17 cellular contexts compared by ENCODE assay signal in genomic region chr6:66926060-66926459, GRCh38.
DNase-seq lines count a peak whose midpoint lies in the region; ATAC-seq, FAIRE-seq and TF ChIP-seq lines count a peak whose summit lies in the region.
"Had no signal": no experiment of that assay in that cellular context is flagged by ENCODE, and none has a peak within 500 bp of the region (broad histone marks: within the 10 kb centered on the region; RNA-seq: fewer than 3 reads in every experiment).

No MANE protein-coding gene starts in this region.

- no peak overlapping the region for H3K27ac ChIP-seq in PC-9
- H3K27ac ChIP-seq in fibroblast of lung (ENCODE audit: insufficient read depth, low read length) = no peak overlapping the region
- H3K27ac ChIP-seq: BLaER1, gastroesophageal sphincter, parathyroid adenoma had no signal

- H3K4me3 Mint-ChIP-seq in WTC11 = no peak overlapping the region
- H3K4me3 Mint-ChIP-seq: activated CD4-positive, alpha-beta memory T cell treated with anti-CD3 and anti-CD28 coated beads for 36 hours had no signal

- no peaks in the 10 kb centered on the region for H3K79me2 ChIP-seq in PC-9 (ENCODE audit: low read depth)
- no peaks in the 10 kb centered on the region for H3K79me2 ChIP-seq in fibroblast of lung (ENCODE audit: control insufficient read depth, insufficient read depth, low read length)
- H3K79me2 ChIP-seq: parathyroid adenoma had no signal

- H3K9me3 ChIP-seq in PC-9 (ENCODE audit: insufficient read depth, low read depth) (no peaks in the 10 kb centered on the region), fibroblast of lung (ENCODE audit: control insufficient read depth, insufficient read depth, low read depth, low read length) (no peaks in the 10 kb centered on the region)

- no peak overlapping the region for H3K4me3 ChIP-seq in PC-9
- no peak overlapping the region for H3K4me3 ChIP-seq in fibroblast of lung (replicated peaks in 1 of 4; ENCODE audit: control extremely low read depth in 1 of 4, insufficient read depth in 1 of 4, low read depth in 3 of 4, low read length in 4 of 4)
- H3K4me3 ChIP-seq: BLaER1, gastroesophageal sphincter had no signal

- H3K4me1 ChIP-seq in PC-9 (replicated peaks; ENCODE audit: insufficient read depth) (no peaks in the 10 kb centered on the region), fibroblast of lung (ENCODE audit: control insufficient read depth, extremely low read depth, insufficient read depth, low read length) (no peaks in the 10 kb centered on the region)
- H3K4me1 ChIP-seq: BLaER1, gastroesophageal sphincter, parathyroid adenoma had no signal

- POLR2A ChIA-PET in PC-9 (lab: Charles Lee; ENCODE audit: unreplicated experiment) (no interaction called here), WTC11 (lab: Charles Lee) (no interaction called here)

- H3K27me3 ChIP-seq in PC-9 (ENCODE audit: insufficient read depth, low read depth) (no peaks in the 10 kb centered on the region), fibroblast of lung (ENCODE audit: control insufficient read depth, insufficient read depth, low read length) (no peaks in the 10 kb centered on the region)
- H3K27me3 ChIP-seq: BLaER1, gastroesophageal sphincter had no signal

- H4K20me1 ChIP-seq in PC-9 (ENCODE audit: insufficient read depth) (no peaks in the 10 kb centered on the region), fibroblast of lung (ENCODE audit: control insufficient read depth, extremely low read depth, insufficient read depth, low read length) (no peaks in the 10 kb centered on the region)
- H4K20me1 ChIP-seq: BLaER1 had no signal

- H3K36me3 ChIP-seq in PC-9 (ENCODE audit: low read depth) (no peaks in the 10 kb centered on the region), fibroblast of lung (ENCODE audit: control insufficient read depth, insufficient read depth, low read length) (no peaks in the 10 kb centered on the region)
- H3K36me3 ChIP-seq: BLaER1, gastroesophageal sphincter had no signal

- DNase-seq in D721Med (ENCODE audit: insufficient read length, low spot score) = no peak
- DNase-seq in PC-9 = no peak
- peak; percentile 11 to 27 for DNase-seq in fibroblast of lung (ENCODE audit: low read depth in 2 of 2)
- no peak for DNase-seq in WTC11 (ENCODE audit: low spot score)
- DNase-seq in mucosa of gallbladder (ENCODE audit: low spot score) = no peak
- DNase-seq: activated CD4-positive, alpha-beta memory T cell treated with anti-CD3 and anti-CD28 coated beads for 36 hours; cortex of kidney; left ventricle myocardium superior; NCI-H187 treated with DMSO at 0.1 percent for 48 hours; Right ventricle myocardium superior; stimulated activated CD4-positive, alpha-beta T cell treated with anti-CD3 and anti-CD28 coated beads, Interleukin-4, amount 100 ng/mL, for 24 hours had no signal

- TF ChIP-seq RAD21 in Ishikawa (IDR thresholded peaks at IDR 0.05; ENCODE audit: low read depth) = peak; percentile 6; the same call in 1 of the 2 replicates

- TF ChIP-seq CTCF in D721Med (IDR thresholded peaks at IDR 0.05; ENCODE audit: insufficient read depth, missing control alignments) (peak; percentile 17), PC-9 (conservative IDR thresholded peaks at IDR 0.05) (peak; percentile 62), fibroblast of lung (conservative IDR thresholded peaks at IDR 0.05 in 1 of 2, IDR thresholded peaks at IDR 0.05 in 1 of 2; ENCODE audit: low read depth in 1 of 2, low read length in 2 of 2) (no peak), WTC11 (IDR thresholded peaks at IDR 0.05) (no peak)

- no peak overlapping the region for H3K9ac ChIP-seq in fibroblast of lung (ENCODE audit: insufficient read depth, low read length)
- H3K9ac ChIP-seq: BLaER1, parathyroid adenoma had no signal

- H3K27me3 Mint-ChIP-seq in WTC11 (ENCODE audit: low read depth) = peaks cover 14% of the 10 kb centered on the region
- H3K27me3 Mint-ChIP-seq: activated CD4-positive, alpha-beta memory T cell treated with anti-CD3 and anti-CD28 coated beads for 36 hours had no signal

- H3K9me2 ChIP-seq in PC-9 (ENCODE audit: insufficient read depth) = no peaks in the 10 kb centered on the region

- intact Hi-C loops in PC-9 (cut with micrococcal nuclease; ENCODE audit: unreplicated experiment) = loop anchor here (5.0 kb wide), 1 partner anchor 1851 kb away; no protein-coding TSS in a partner anchor

- ATAC-seq in HG02623 (IDR thresholded peaks at IDR 0.05; ENCODE audit: unreplicated experiment) = no peak
- ATAC-seq in GM21447 (IDR thresholded peaks at IDR 0.05; ENCODE audit: unreplicated experiment) = no peak
- no peak for ATAC-seq in WTC11
- ATAC-seq: gastroesophageal sphincter, left ventricle myocardium superior had no signal

- H3K4me2 ChIP-seq in PC-9 (no peak overlapping the region), fibroblast of lung (ENCODE audit: extremely low read depth, insufficient read depth, low read length) (no peak overlapping the region)
- H3K4me2 ChIP-seq: BLaER1 had no signal

- TF ChIP-seq EP300 in Ishikawa (IDR thresholded peaks at IDR 0.05; ENCODE audit: borderline replicate concordance) = no peak

- BruUV-seq in PC-9 (replicated peaks; lab: Mats Ljungman, UMichigan) = no TSS peak

- H3K4me1 Mint-ChIP-seq in WTC11 = peaks cover 4% of the 10 kb centered on the region; the same call in 1 of the 2 replicates

- no peak for FAIRE-seq in D721Med (lab: Jason Lieb, UNC)

- H3K36me3 Mint-ChIP-seq in WTC11 = peaks cover 71% of the 10 kb centered on the region

- H2AFZ ChIP-seq in PC-9 (no peak overlapping the region), fibroblast of lung (ENCODE audit: low read length) (no peak overlapping the region)
- H2AFZ ChIP-seq: parathyroid adenoma had no signal

- H3K27ac Mint-ChIP-seq in WTC11 = no peak overlapping the region
- H3K27ac Mint-ChIP-seq: activated CD4-positive, alpha-beta memory T cell treated with anti-CD3 and anti-CD28 coated beads for 36 hours had no signal

- peaks cover 86% of the 10 kb centered on the region for H3K9me3 Mint-ChIP-seq in WTC11

- no peaks in the 10 kb centered on the region; the same call in 1 of the 2 replicates for H3F3A ChIP-seq in PC-9 (ENCODE audit: insufficient read depth, low read depth)

- CTCF ChIA-PET in PC-9 (lab: Charles Lee) (no interaction called here), WTC11 (lab: Charles Lee) (interaction anchor here (0.6 kb wide), 1 partner anchor 762 kb away, joined by 3 read pairs; no protein-coding TSS in a partner anchor)

TF ChIP-seq in Ishikawa, 13 proteins besides CTCF, POLR2A, EP300 and RAD21 (continues in another document):
- TF ChIP-seq TAF1 (IDR thresholded peaks at IDR 0.05; ENCODE audit: low read depth) (no peak), NFIC (IDR thresholded peaks at IDR 0.05) (no peak), CEBPB (IDR thresholded peaks at IDR 0.05) (no peak), TCF12 (IDR thresholded peaks at IDR 0.05; ENCODE audit: low read depth) (no peak), CREB1 (IDR thresholded peaks at IDR 0.05; ENCODE audit: low read depth) (no peak), ZBTB7A (IDR thresholded peaks at IDR 0.05; ENCODE audit: low read depth) (no peak), MAX (IDR thresholded peaks at IDR 0.05) (no peak), USF1 (IDR thresholded peaks at IDR 0.05) (no peak), YY1 (IDR thresholded peaks at IDR 0.05; ENCODE audit: low read depth) (no peak), TEAD4 (IDR thresholded peaks at IDR 0.05) (no peak), EGR1 (IDR thresholded peaks at IDR 0.05) (no peak), FOXM1 (IDR thresholded peaks at IDR 0.05; ENCODE audit: borderline replicate concordance, low read depth) (no peak)

TF ChIP-seq in WTC11, 78 proteins besides CTCF, POLR2A, EP300 and RAD21 (continues in another document):
- TF ChIP-seq ELF4 (CRISPR knock-in tag; IDR thresholded peaks at IDR 0.05; ENCODE audit: low read depth) (no peak), ERG (CRISPR knock-in tag; IDR thresholded peaks at IDR 0.05) (no peak), E2F4 (CRISPR knock-in tag; IDR thresholded peaks at IDR 0.05; ENCODE audit: borderline replicate concordance, low read depth) (no peak), ZNF219 (CRISPR knock-in tag; IDR thresholded peaks at IDR 0.05; ENCODE audit: borderline replicate concordance) (no peak), NR3C1 (CRISPR knock-in tag; conservative IDR thresholded peaks at IDR 0.05; ENCODE audit: low read depth) (no peak), E2F1 (CRISPR knock-in tag; IDR thresholded peaks at IDR 0.05) (no peak), RELA (CRISPR knock-in tag; IDR thresholded peaks at IDR 0.05; ENCODE audit: borderline replicate concordance) (no peak), CREM (CRISPR knock-in tag; IDR thresholded peaks at IDR 0.05) (no peak)

Comparison
In these comparisons a context has a peak if more than half of its experiments do, and no peak if none do; other contexts are left out.
1. DNase-seq: peak in fibroblast of lung (2 of 2); none in D721Med (single experiment), PC-9 (0 of 2), WTC11 (single experiment) and mucosa of gallbladder (single experiment).
2. CTCF ChIP-seq: peak in D721Med (single experiment) and PC-9 (single experiment); none in fibroblast of lung (0 of 2) and WTC11 (single experiment).